In the genomic region with DNA sequence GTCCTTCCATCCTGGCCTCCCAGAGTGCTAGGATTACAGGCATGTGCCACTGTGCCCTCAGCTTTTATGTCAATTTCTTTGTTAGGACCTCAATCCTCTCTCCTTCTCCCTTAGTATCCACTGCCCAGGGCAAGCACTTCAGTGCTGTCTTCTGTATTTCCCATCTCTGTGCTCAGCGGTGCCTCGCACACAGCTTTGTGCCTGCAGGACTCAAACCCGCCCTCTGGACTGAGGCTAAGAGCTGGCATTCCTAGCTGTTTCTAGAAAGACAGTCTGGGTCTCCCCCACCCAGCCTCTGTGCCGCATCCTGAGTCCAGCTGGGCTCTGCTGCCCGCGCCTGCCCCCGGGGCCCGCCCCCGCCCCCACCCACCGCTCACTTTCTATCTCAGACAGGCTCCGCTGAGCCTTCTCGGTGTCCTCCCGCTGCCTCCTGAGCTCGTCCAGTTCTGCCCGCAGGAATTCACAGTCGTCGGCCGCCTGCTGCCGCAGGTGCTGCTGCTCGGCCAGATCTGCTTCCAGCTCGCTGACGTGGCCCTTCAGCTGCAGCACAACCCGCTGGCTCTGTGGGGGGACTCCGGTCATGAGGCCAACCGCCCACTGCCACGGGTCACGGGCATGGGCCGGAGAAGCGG, we compare ENCODE assay signal across 1 cellular context.
TF ChIP-seq lines count a peak whose summit lies in the region.

No MANE protein-coding gene starts in this region.

TF ChIP-seq in WTC11, 78 proteins besides CTCF, POLR2A, EP300 and RAD21 (continued from another document):
- TF ChIP-seq CREM (CRISPR knock-in tag; IDR thresholded peaks at IDR 0.05) (no peak), ESRRA (CRISPR knock-in tag; IDR thresholded peaks at IDR 0.05; ENCODE audit: borderline replicate concordance) (no peak), NFE2L1 (CRISPR knock-in tag; IDR thresholded peaks at IDR 0.05) (no peak), PRRX2 (CRISPR knock-in tag; IDR thresholded peaks at IDR 0.05) (no peak)
- TF ChIP-seq, protein P1, sequence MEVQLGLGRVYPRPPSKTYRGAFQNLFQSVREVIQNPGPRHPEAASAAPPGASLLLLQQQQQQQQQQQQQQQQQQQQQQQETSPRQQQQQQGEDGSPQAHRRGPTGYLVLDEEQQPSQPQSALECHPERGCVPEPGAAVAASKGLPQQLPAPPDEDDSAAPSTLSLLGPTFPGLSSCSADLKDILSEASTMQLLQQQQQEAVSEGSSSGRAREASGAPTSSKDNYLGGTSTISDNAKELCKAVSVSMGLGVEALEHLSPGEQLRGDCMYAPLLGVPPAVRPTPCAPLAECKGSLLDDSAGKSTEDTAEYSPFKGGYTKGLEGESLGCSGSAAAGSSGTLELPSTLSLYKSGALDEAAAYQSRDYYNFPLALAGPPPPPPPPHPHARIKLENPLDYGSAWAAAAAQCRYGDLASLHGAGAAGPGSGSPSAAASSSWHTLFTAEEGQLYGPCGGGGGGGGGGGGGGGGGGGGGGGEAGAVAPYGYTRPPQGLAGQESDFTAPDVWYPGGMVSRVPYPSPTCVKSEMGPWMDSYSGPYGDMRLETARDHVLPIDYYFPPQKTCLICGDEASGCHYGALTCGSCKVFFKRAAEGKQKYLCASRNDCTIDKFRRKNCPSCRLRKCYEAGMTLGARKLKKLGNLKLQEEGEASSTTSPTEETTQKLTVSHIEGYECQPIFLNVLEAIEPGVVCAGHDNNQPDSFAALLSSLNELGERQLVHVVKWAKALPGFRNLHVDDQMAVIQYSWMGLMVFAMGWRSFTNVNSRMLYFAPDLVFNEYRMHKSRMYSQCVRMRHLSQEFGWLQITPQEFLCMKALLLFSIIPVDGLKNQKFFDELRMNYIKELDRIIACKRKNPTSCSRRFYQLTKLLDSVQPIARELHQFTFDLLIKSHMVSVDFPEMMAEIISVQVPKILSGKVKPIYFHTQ (CRISPR knock-in tag; IDR thresholded peaks at IDR 0.05): no peak
